12 cellular contexts compared by ENCODE assay signal in genomic region chr22:29623553-29624169, GRCh38. TPM values are rescaled to one million over a fixed set of nuclear protein-coding genes. Genes with fewer than 3 reads are reported as not detected.
DNase-seq lines count a peak whose midpoint lies in the region; ATAC-seq and TF ChIP-seq lines count a peak whose summit lies in the region.
"Had no signal": no experiment of that assay in that cellular context is flagged by ENCODE, and none has a peak within 500 bp of the region (broad histone marks: within the 10 kb centered on the region; RNA-seq: fewer than 3 reads in every experiment).

No MANE protein-coding gene starts in this region.

- H3K9me3 Mint-ChIP-seq in GM23338 = no peaks in the 10 kb centered on the region
- no peaks in the 10 kb centered on the region for H3K9me3 Mint-ChIP-seq in activated T-cell treated with anti-CD3 and anti-CD28 coated beads, Interleukin-2, amount 50 U/mL, for 4 hours
- H3K9me3 Mint-ChIP-seq: dendritic cell treated with granulocyte-macrophage colony-stimulating factor and Interleukin-4, amounts not matched to agents 40 ng/mL and 50 ng/mL, for 4 days had no signal

- peaks cover 5% of the 10 kb centered on the region for H4K20me1 ChIP-seq in GM23338 (replicated peaks; ENCODE audit: insufficient read depth)
- H4K20me1 ChIP-seq in MM.1S (ENCODE audit: insufficient read depth, low read length) = peaks cover 6% of the 10 kb centered on the region; the same call in 1 of the 2 replicates

- H2BK5ac ChIP-seq in mesenchymal stem cell (ENCODE audit: low read depth, low read length, poor library complexity, severe bottlenecking) = peak overlapping the region; percentile 51

- no peak overlapping the region for H3K23ac ChIP-seq in mesenchymal stem cell (ENCODE audit: low read length in 2 of 2)

- peak overlapping the region; percentile 79 for H3K27ac ChIP-seq in AG04450 (ENCODE audit: low read depth, low read length)
- 0 out of 2 replicates have a peak overlapping the region, but pooled peaks have one; percentile 16 for H3K27ac ChIP-seq in GM23338 (ENCODE audit: low read depth)
- peak overlapping the region; percentile 89 for H3K27ac ChIP-seq in mesenchymal stem cell (ENCODE audit: low read length, poor library complexity, severe bottlenecking)
- H3K27ac ChIP-seq in MM.1S (ENCODE audit: low read length) = no peak overlapping the region

- H3K4me2 ChIP-seq in GM23338 (no peak overlapping the region), mesenchymal stem cell (ENCODE audit: low read length, poor library complexity, severe bottlenecking) (no peak overlapping the region), MM.1S (ENCODE audit: low read depth, low read length) (no peak overlapping the region)

- no peaks in the 10 kb centered on the region for H3K36me3 Mint-ChIP-seq in GM23338 (ENCODE audit: low read depth)
- peaks cover 2% of the 10 kb centered on the region for H3K36me3 Mint-ChIP-seq in activated T-cell treated with anti-CD3 and anti-CD28 coated beads, Interleukin-2, amount 50 U/mL, for 4 hours (ENCODE audit: insufficient read depth)

- no peak overlapping the region for H3K4me3 Mint-ChIP-seq in GM23338
- H3K4me3 Mint-ChIP-seq in activated T-cell treated with anti-CD3 and anti-CD28 coated beads, Interleukin-2, amount 50 U/mL, for 4 hours = peak overlapping the region; percentile 36
- H3K4me3 Mint-ChIP-seq: dendritic cell treated with granulocyte-macrophage colony-stimulating factor and Interleukin-4, amounts not matched to agents 40 ng/mL and 50 ng/mL, for 4 days had no signal

- peak overlapping the region; percentile 79 for H2AK5ac ChIP-seq in mesenchymal stem cell (ENCODE audit: low read length, severe bottlenecking)

- no peak overlapping the region for H2BK12ac ChIP-seq in mesenchymal stem cell (ENCODE audit: low read length in 2 of 2)

- H2AFZ ChIP-seq in GM23338 (no peak overlapping the region), mesenchymal stem cell (ENCODE audit: low read depth, low read length) (no peak overlapping the region), MM.1S (ENCODE audit: low read length) (no peak overlapping the region)

- H3K9me2 ChIP-seq in GM23338 (ENCODE audit: insufficient read depth) (no peaks in the 10 kb centered on the region), MM.1S (replicated peaks; ENCODE audit: insufficient read depth, low read length) (no peaks in the 10 kb centered on the region)

- H3K4me1 Mint-ChIP-seq in GM23338 = peaks cover 37% of the 10 kb centered on the region
- H3K4me1 Mint-ChIP-seq in activated T-cell treated with anti-CD3 and anti-CD28 coated beads, Interleukin-2, amount 50 U/mL, for 4 hours (ENCODE audit: low read depth) = peaks cover 57% of the 10 kb centered on the region

- WGBS in mesenchymal stem cell = 91% methylated on average over 6 of the region's 6 CpGs

- H4K91ac ChIP-seq in mesenchymal stem cell (ENCODE audit: low read length) = no peak overlapping the region

- H3K9ac ChIP-seq in mesenchymal stem cell (ENCODE audit: low read length) (no peak overlapping the region), MM.1S (ENCODE audit: low read length) (no peak overlapping the region)

- peak overlapping the region in 1 of 2 experiments; percentile 17 for H3K4ac ChIP-seq in mesenchymal stem cell (ENCODE audit: low read depth in 1 of 2, low read length in 2 of 2)

- H3K36me3 ChIP-seq in GM23338 (ENCODE audit: insufficient read depth) (no peaks in the 10 kb centered on the region), mesenchymal stem cell (ENCODE audit: control insufficient read depth in 1 of 2, insufficient read depth in 2 of 2, low read depth in 1 of 2, low read length in 2 of 2) (peaks cover 0 to 6% of the 10 kb centered on the region in 2 experiments), MM.1S (replicated peaks; ENCODE audit: insufficient read depth, low read length) (no peaks in the 10 kb centered on the region)
- H3K36me3 ChIP-seq: upper lobe of left lung had no signal

- no peak overlapping the region for H2BK120ac ChIP-seq in mesenchymal stem cell (ENCODE audit: low read depth, low read length)

- peak overlapping the region; percentile 30; the same call in 1 of the 2 replicates for H3K27ac Mint-ChIP-seq in GM23338

- in situ Hi-C loops in G401 (cut with HindIII; ENCODE audit: low sequenced_read_pairs) = no loop called here

- TF ChIP-seq CTCF in AG04450 (IDR thresholded peaks at IDR 0.05; ENCODE audit: low read depth, low read length) (no peak), GM23338 (conservative IDR thresholded peaks at IDR 0.05; ENCODE audit: low read depth in 2 of 2) (no peak), MM.1S (IDR thresholded peaks at IDR 0.05; ENCODE audit: low read length) (no peak)

- POLR2A ChIA-PET in AG04450 (lab: Yijun Ruan, JAX) = no interaction called here

- CTCF ChIA-PET in AG04450 (lab: Charles Lee) = interaction anchor here (0.8 to 1.3 kb wide), 3 partner anchors 10 to 19 kb away, joined by 3 to 5 read pairs (median 3); no protein-coding TSS in a partner anchor

- peaks cover 20% of the 10 kb centered on the region for H3K4me1 ChIP-seq in GM23338 (ENCODE audit: insufficient read depth)
- H3K4me1 ChIP-seq in mesenchymal stem cell (ENCODE audit: control insufficient read depth, insufficient read depth, low read depth, low read length) = peaks cover 31% of the 10 kb centered on the region
- no peaks in the 10 kb centered on the region for H3K4me1 ChIP-seq in MM.1S (ENCODE audit: low read length)

- peak overlapping the region in 1 of 2 experiments; percentile 34 for H3K18ac ChIP-seq in mesenchymal stem cell (ENCODE audit: low read depth in 1 of 2, low read length in 2 of 2)

- no peaks in the 10 kb centered on the region for H3K9me3 ChIP-seq in AG04450 (ENCODE audit: control insufficient read depth, insufficient read depth, low read length)
- H3K9me3 ChIP-seq in mesenchymal stem cell (ENCODE audit: control insufficient read depth, low read length) = no peaks in the 10 kb centered on the region
- no peaks in the 10 kb centered on the region for H3K9me3 ChIP-seq in MM.1S (replicated peaks; ENCODE audit: insufficient read depth, low read length)
- H3K9me3 ChIP-seq: upper lobe of left lung had no signal

- H3K79me1 ChIP-seq in mesenchymal stem cell (replicated peaks; ENCODE audit: low read length, poor library complexity, severe bottlenecking) = no peaks in the 10 kb centered on the region

- H3K79me2 ChIP-seq in GM23338 (replicated peaks; ENCODE audit: insufficient read depth) = peaks cover 46% of the 10 kb centered on the region
- peaks cover 74% of the 10 kb centered on the region for H3K79me2 ChIP-seq in MM.1S (ENCODE audit: low read length)

- no peak overlapping the region for H3K14ac ChIP-seq in mesenchymal stem cell (ENCODE audit: low read length in 2 of 2)

- H2BK15ac ChIP-seq in mesenchymal stem cell (ENCODE audit: low read depth, poor library complexity, severe bottlenecking) = no peak overlapping the region

- ATAC-seq in GM23338 (no peak), HG02623 (IDR thresholded peaks at IDR 0.05; ENCODE audit: unreplicated experiment) (no peak)
- peak; percentile 14 to 31 for ATAC-seq in activated T-cell treated with anti-CD3 and anti-CD28 coated beads, Interleukin-2, amount 50 U/mL, for 4 hours

- H4K8ac ChIP-seq in mesenchymal stem cell (ENCODE audit: low read length) = no peak overlapping the region

- H3K27me3 ChIP-seq in AG04450 (ENCODE audit: control insufficient read depth, insufficient read depth, low read length) (no peaks in the 10 kb centered on the region), GM23338 (ENCODE audit: insufficient read depth) (no peaks in the 10 kb centered on the region), mesenchymal stem cell (ENCODE audit: control insufficient read depth in 1 of 2, insufficient read depth in 1 of 2, low read length in 2 of 2) (no peaks in the 10 kb centered on the region), MM.1S (replicated peaks; ENCODE audit: insufficient read depth, low read length) (no peaks in the 10 kb centered on the region)
- H3K27me3 ChIP-seq: upper lobe of left lung had no signal

- no peak for DNase-seq in AG04450 (ENCODE audit: low read depth, low spot score)
- DNase-seq in GM23338 (ENCODE audit: low spot score) = no peak
- DNase-seq in activated T-cell treated with anti-CD3 and anti-CD28 coated beads, Interleukin-2, amount 50 U/mL, for 4 hours = no peak
- DNase-seq in mesenchymal stem cell = no peak
- DNase-seq in G401 (ENCODE audit: low spot score) = no peak
- no peak for DNase-seq in MM.1S
- DNase-seq in NOMO-1 treated with dmso at 0.1 percent for 144 hours (lab: John Stamatoyannopoulos, UW; ENCODE audit: unreplicated experiment) = no peak
- DNase-seq: DMS79, Right ventricle myocardium superior, upper lobe of left lung had no signal

- H3K4me3 ChIP-seq in AG04450 (ENCODE audit: low read depth, low read length) (no peak overlapping the region), GM23338 (no peak overlapping the region), mesenchymal stem cell (ENCODE audit: insufficient read depth in 1 of 2, low read depth in 1 of 2, low read length in 2 of 2) (no peak overlapping the region), MM.1S (ENCODE audit: low read length) (no peak overlapping the region)
- H3K4me3 ChIP-seq: upper lobe of left lung had no signal

- H3F3A ChIP-seq in GM23338 (replicated peaks; ENCODE audit: low read depth) (no peaks in the 10 kb centered on the region), MM.1S (ENCODE audit: insufficient read depth, low read length) (no peaks in the 10 kb centered on the region)

- H3K27me3 Mint-ChIP-seq in GM23338 (ENCODE audit: insufficient read depth, low read depth, poor library complexity) = peaks cover 4% of the 10 kb centered on the region
- no peaks in the 10 kb centered on the region for H3K27me3 Mint-ChIP-seq in activated T-cell treated with anti-CD3 and anti-CD28 coated beads, Interleukin-2, amount 50 U/mL, for 4 hours (ENCODE audit: low read depth)
- H3K27me3 Mint-ChIP-seq: dendritic cell treated with granulocyte-macrophage colony-stimulating factor and Interleukin-4, amounts not matched to agents 40 ng/mL and 50 ng/mL, for 4 days had no signal

RNA-seq across cellular contexts. Expression of gene NF2, which starts 20.2 kb away (rescaled TPM):
- polyA plus RNA-seq in AG04450 (2011; rRNA removed) = 52.3 and 57.6 TPM in 2 replicates
- polyA minus RNA-seq in AG04450 (2011; rRNA and poly(A)+ RNA removed) = 86.0 and 94.3 TPM in 2 replicates
- total RNA-seq in GM23338 (2014; rRNA removed; shearing (Covaris generic)) = 50.6 and 54.5 TPM in 2 replicates
- polyA plus RNA-seq in GM23338 (2016; fragmentation: Nextera tagmentation; extraction: Ambion mirVana) = 14.4 and 15.0 TPM in 2 replicates
- total RNA-seq in activated T-cell treated with anti-CD3 and anti-CD28 coated beads, Interleukin-2, amount 50 U/mL, for 4 hours = 10 to 100 TPM; 65.4 to 70.2 (median 66.0) TPM
- 19.0 TPM for polyA plus RNA-seq in mesenchymal stem cell (2013, experiment 1 of 2)
- 18.1 TPM for polyA plus RNA-seq in mesenchymal stem cell (2013, experiment 2 of 2)
- 54.7 and 77.1 TPM in 2 replicates for total RNA-seq in G401 (2014; rRNA removed; shearing (Covaris generic))

RNA-seq across cellular contexts. Expression of gene NIPSNAP1, which starts 42.7 kb away (rescaled TPM):
- polyA plus RNA-seq in AG04450 (2011; rRNA removed) (84.4 and 89.5 TPM in 2 replicates), GM23338 (2016; fragmentation: Nextera tagmentation; extraction: Ambion mirVana) (72.0 and 80.3 TPM in 2 replicates)
- polyA minus RNA-seq in AG04450 (2011; rRNA and poly(A)+ RNA removed) = 51.8 and 59.8 TPM in 2 replicates
- 136 and 154 TPM in 2 replicates for total RNA-seq in GM23338 (2014; rRNA removed; shearing (Covaris generic))
- 10 to 100 TPM; 11.8 to 15.2 (median 12.9) TPM for total RNA-seq in activated T-cell treated with anti-CD3 and anti-CD28 coated beads, Interleukin-2, amount 50 U/mL, for 4 hours
- polyA plus RNA-seq in mesenchymal stem cell (2013, experiment 1 of 2) = 71.1 TPM
- 70.1 TPM for polyA plus RNA-seq in mesenchymal stem cell (2013, experiment 2 of 2)
- 187 and 209 TPM in 2 replicates for total RNA-seq in G401 (2014; rRNA removed; shearing (Covaris generic))

Comparison
In these comparisons a context has a peak if more than half of its experiments do, and no peak if none do; other contexts are left out.
1. ATAC-seq: peak in activated T-cell treated with anti-CD3 and anti-CD28 coated beads, Interleukin-2, amount 50 U/mL, for 4 hours (2 of 2); none in GM23338 (single experiment) and HG02623 (single experiment).